ENCODE assay signal across 12 cellular contexts in the genomic region with DNA sequence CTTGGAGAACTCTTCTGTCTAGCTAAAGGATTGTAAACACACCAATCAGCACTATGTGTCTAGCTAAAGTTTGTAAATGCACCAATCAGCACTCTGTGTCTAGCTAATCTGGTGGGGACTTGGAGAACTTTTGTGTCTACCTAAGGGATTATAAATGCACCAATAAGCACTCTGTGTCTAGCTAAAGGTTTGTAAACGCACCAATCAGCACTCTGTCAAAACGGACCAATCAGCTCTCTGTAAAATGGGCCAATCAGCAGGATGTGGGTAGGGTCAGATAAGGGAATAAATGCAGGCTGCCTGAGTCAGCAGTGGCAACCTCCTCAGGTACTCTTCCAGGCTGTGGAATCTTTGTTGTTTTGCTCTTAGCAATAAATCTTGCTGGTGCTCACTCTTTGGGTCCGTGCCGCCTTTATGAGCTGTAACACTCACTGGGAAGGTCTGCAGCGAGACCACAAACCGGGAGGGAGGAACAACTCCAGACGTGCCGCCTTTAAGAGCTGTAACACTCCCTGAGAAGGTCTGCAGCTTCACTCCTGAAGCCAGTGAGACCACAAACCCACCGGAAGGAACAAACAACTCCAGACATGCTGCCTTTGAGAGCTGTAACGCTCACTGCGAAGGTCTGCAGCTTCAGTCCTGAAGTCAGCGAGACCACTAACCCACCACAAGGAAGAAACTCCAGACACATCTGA. TPM values are rescaled to one million over a fixed set of nuclear protein-coding genes. Genes with fewer than 3 reads are reported as not detected.
DNase-seq lines count a peak whose midpoint lies in the region; ATAC-seq and TF ChIP-seq lines count a peak whose summit lies in the region.
"Not testable (repeated sequence)": the region's sequence is repeated elsewhere in the genome, so short reads cannot be mapped to it uniquely, and the experiment has no call there.
"Had no signal": no experiment of that assay in that cellular context is flagged by ENCODE, and none has a peak within 500 bp of the region (broad histone marks: within the 10 kb centered on the region; RNA-seq: fewer than 3 reads in every experiment).

No MANE protein-coding gene starts in this region.

- CTCF ChIA-PET in CD8-positive, alpha-beta T cell (lab: Charles Lee), result interaction anchor here (1.3 kb wide), 1 partner anchor 148 kb away, joined by 4 read pairs; no protein-coding TSS in a partner anchor

- H3K9me3 Mint-ChIP-seq in CD8-positive, alpha-beta T cell; activated naive CD8-positive, alpha-beta T cell (ENCODE audit: low read depth); naive thymus-derived CD8-positive, alpha-beta T cell: not testable (repeated sequence)

- H3K4me3 Mint-ChIP-seq in CD8-positive, alpha-beta T cell, result peak overlapping the region; percentile 40
- peak overlapping the region; percentile 35 for H3K4me3 Mint-ChIP-seq in activated naive CD8-positive, alpha-beta T cell
- H3K4me3 Mint-ChIP-seq in naive thymus-derived CD8-positive, alpha-beta T cell, result peak overlapping the region in 8 of 10 donors; percentile 30 to 71 (median 48)

- not testable (repeated sequence) for H3K4me1 ChIP-seq in CD8-positive, alpha-beta T cell (ENCODE audit: insufficient read depth, low read length)

- not testable (repeated sequence) for H3K27ac ChIP-seq in CD8-positive, alpha-beta T cell (ENCODE audit: low read depth, low read length); epithelial cell of prostate

- peaks cover 11% of the 10 kb centered on the region for H3K27me3 Mint-ChIP-seq in CD8-positive, alpha-beta T cell (ENCODE audit: low read depth)
- H3K27me3 Mint-ChIP-seq in activated naive CD8-positive, alpha-beta T cell, result not testable (repeated sequence)
- H3K27me3 Mint-ChIP-seq in naive thymus-derived CD8-positive, alpha-beta T cell, result peaks cover 0 to 13% (median 0%) of the 10 kb centered on the region in 5 donors

- H3K4me3 ChIP-seq in CD8-positive, alpha-beta T cell (ENCODE audit: low read depth, low read length), result not testable (repeated sequence)

- H3K4me1 Mint-ChIP-seq in CD8-positive, alpha-beta T cell (ENCODE audit: low read depth), result peaks cover 12% of the 10 kb centered on the region
- not testable (repeated sequence) for H3K4me1 Mint-ChIP-seq in activated naive CD8-positive, alpha-beta T cell (ENCODE audit: low read depth)
- H3K4me1 Mint-ChIP-seq in naive thymus-derived CD8-positive, alpha-beta T cell, result peaks cover 4 to 24% (median 20%) of the 10 kb centered on the region in 4 donors

- TF ChIP-seq CTCF in CD8-positive, alpha-beta T cell (IDR thresholded peaks at IDR 0.05), result not testable (repeated sequence)

- H3K36me3 ChIP-seq in CD8-positive, alpha-beta T cell (ENCODE audit: insufficient read depth, low read length), result not testable (repeated sequence)

- DNase-seq in CD8-positive, alpha-beta T cell, result not testable (repeated sequence)
- DNase-seq in KG1 (lab: John Stamatoyannopoulos, UW) (peak; percentile 84), SKM-1 (lab: John Stamatoyannopoulos, UW; ENCODE audit: unreplicated experiment) (peak; percentile 13), UCSD-AML1 (lab: John Stamatoyannopoulos, UW; ENCODE audit: unreplicated experiment) (peak; percentile 85), epithelial cell of prostate (ENCODE audit: low read depth, low spot score) (peak; percentile 31)
- DNase-seq in naive thymus-derived CD8-positive, alpha-beta T cell, result peak in 1 of 10 donors; percentile 10

- POLR2A ChIA-PET in CD8-positive, alpha-beta T cell (lab: Charles Lee), result interaction anchor here (0.6 kb wide), 1 partner anchor 170 kb away, joined by 3 read pairs; no protein-coding TSS in a partner anchor
- POLR2A ChIA-PET in naive thymus-derived CD8-positive, alpha-beta T cell (lab: Charles Lee), result not testable (repeated sequence)

- H3K9me3 ChIP-seq in CD8-positive, alpha-beta T cell (ENCODE audit: low read length), result not testable (repeated sequence)

- not testable (repeated sequence) for H3K36me3 Mint-ChIP-seq in CD8-positive, alpha-beta T cell; activated naive CD8-positive, alpha-beta T cell; naive thymus-derived CD8-positive, alpha-beta T cell

- not testable (repeated sequence) for ATAC-seq in CD8-positive, alpha-beta T cell
- ATAC-seq in naive thymus-derived CD8-positive, alpha-beta T cell, result peak in 1 of 2 donors; percentile 20

- intact Hi-C loops in CD8-positive, alpha-beta T cell (cut with DNase I, micrococcal nuclease), result not testable (repeated sequence)

- H3K27ac Mint-ChIP-seq in CD8-positive, alpha-beta T cell; activated naive CD8-positive, alpha-beta T cell: not testable (repeated sequence)
- peak overlapping the region in 4 of 10 donors; percentile 37 to 57 (median 50) for H3K27ac Mint-ChIP-seq in naive thymus-derived CD8-positive, alpha-beta T cell

- H3K27me3 ChIP-seq in CD8-positive, alpha-beta T cell (ENCODE audit: insufficient read depth, low read length), result not testable (repeated sequence)

RNA-seq across cellular contexts. Expression of gene TMC3, which starts 40.4 kb away (rescaled TPM):
- total RNA-seq in CD8-positive, alpha-beta T cell, result not detected
- total RNA-seq in naive thymus-derived CD8-positive, alpha-beta T cell, result not detected
- polyA plus RNA-seq in naive thymus-derived CD8-positive, alpha-beta T cell, result under 1 TPM in 1 of 3 donors, not detected in 2; 0.05 TPM
- total RNA-seq: H9, LHCN-M2, OCI-LY7, Right ventricle myocardium inferior, SK-MEL-5 had no signal
